In the genomic region with DNA sequence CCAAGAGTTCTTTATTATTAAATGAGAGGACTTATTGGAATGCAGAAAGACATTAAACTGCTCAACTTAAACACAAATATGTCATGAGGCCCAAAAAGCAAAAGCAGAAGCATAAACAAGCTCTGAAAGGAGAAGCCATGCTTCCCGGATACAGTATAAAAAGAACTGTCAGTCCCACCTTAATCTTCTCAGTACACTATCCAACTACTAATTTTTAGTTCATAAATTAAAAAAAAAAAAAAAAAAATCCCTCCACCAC, we compare ENCODE assay signal across 2 cellular contexts.
TF ChIP-seq lines count a peak whose summit lies in the region.

No MANE protein-coding gene starts in this region.

TF ChIP-seq in SK-N-SH, 30 proteins besides CTCF, POLR2A, EP300 and RAD21:
- TF ChIP-seq USF2 (IDR thresholded peaks at IDR 0.05; ENCODE audit: borderline replicate concordance, low read depth, low read length) (no peak), TEAD4 (IDR thresholded peaks at IDR 0.05; ENCODE audit: borderline replicate concordance, insufficient read depth) (no peak), NRF1 (IDR thresholded peaks at IDR 0.05; ENCODE audit: low read depth, low read length) (no peak), MXI1 (IDR thresholded peaks at IDR 0.05; ENCODE audit: low read depth, low read length) (no peak), MAX (IDR thresholded peaks at IDR 0.05; ENCODE audit: low read depth) (no peak), ELF1 (IDR thresholded peaks at IDR 0.05) (no peak), POLR2AphosphoS5 (IDR thresholded peaks at IDR 0.05; ENCODE audit: low read depth, low read length) (no peak), MEF2A (IDR thresholded peaks at IDR 0.05; ENCODE audit: borderline replicate concordance, low read depth) (no peak), GATA2 (CRISPR knock-in tag; IDR thresholded peaks at IDR 0.05) (no peak), ZBTB33 (IDR thresholded peaks at IDR 0.05; ENCODE audit: borderline replicate concordance, low read depth) (no peak), REST (IDR thresholded peaks at IDR 0.05; ENCODE audit: low read depth, low read length) (no peak), RXRA (IDR thresholded peaks at IDR 0.05; ENCODE audit: borderline replicate concordance, low read depth) (no peak), FOSL2 (IDR thresholded peaks at IDR 0.05; ENCODE audit: borderline replicate concordance, low read depth) (no peak), YY1 (IDR thresholded peaks at IDR 0.05; ENCODE audit: low read depth) (no peak)
- TF ChIP-seq, protein P1, sequence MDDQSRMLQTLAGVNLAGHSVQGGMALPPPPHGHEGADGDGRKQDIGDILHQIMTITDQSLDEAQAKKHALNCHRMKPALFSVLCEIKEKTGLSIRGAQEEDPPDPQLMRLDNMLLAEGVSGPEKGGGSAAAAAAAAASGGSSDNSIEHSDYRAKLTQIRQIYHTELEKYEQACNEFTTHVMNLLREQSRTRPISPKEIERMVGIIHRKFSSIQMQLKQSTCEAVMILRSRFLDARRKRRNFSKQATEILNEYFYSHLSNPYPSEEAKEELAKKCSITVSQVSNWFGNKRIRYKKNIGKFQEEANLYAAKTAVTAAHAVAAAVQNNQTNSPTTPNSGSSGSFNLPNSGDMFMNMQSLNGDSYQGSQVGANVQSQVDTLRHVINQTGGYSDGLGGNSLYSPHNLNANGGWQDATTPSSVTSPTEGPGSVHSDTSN (IDR thresholded peaks at IDR 0.05), result no peak
- TF ChIP-seq, protein P2, sequence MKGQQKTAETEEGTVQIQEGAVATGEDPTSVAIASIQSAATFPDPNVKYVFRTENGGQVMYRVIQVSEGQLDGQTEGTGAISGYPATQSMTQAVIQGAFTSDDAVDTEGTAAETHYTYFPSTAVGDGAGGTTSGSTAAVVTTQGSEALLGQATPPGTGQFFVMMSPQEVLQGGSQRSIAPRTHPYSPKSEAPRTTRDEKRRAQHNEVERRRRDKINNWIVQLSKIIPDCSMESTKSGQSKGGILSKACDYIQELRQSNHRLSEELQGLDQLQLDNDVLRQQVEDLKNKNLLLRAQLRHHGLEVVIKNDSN (IDR thresholded peaks at IDR 0.05; ENCODE audit: borderline replicate concordance, low read depth), result no peak
- TF ChIP-seq, protein P3, sequence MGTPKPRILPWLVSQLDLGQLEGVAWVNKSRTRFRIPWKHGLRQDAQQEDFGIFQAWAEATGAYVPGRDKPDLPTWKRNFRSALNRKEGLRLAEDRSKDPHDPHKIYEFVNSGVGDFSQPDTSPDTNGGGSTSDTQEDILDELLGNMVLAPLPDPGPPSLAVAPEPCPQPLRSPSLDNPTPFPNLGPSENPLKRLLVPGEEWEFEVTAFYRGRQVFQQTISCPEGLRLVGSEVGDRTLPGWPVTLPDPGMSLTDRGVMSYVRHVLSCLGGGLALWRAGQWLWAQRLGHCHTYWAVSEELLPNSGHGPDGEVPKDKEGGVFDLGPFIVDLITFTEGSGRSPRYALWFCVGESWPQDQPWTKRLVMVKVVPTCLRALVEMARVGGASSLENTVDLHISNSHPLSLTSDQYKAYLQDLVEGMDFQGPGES (IDR thresholded peaks at IDR 0.05; ENCODE audit: low read depth, low read length), result no peak

TF ChIP-seq in SK-N-SH treated with all-trans-retinoic acid at 6 μM for 48 hours, 23 proteins besides CTCF, POLR2A, EP300 and RAD21 (continued from another document):
- TF ChIP-seq GLIS3 (CRISPR knock-in tag; IDR thresholded peaks at IDR 0.05) (no peak), ZFP30 (CRISPR knock-in tag; IDR thresholded peaks at IDR 0.05) (no peak)
- TF ChIP-seq, protein P4, sequence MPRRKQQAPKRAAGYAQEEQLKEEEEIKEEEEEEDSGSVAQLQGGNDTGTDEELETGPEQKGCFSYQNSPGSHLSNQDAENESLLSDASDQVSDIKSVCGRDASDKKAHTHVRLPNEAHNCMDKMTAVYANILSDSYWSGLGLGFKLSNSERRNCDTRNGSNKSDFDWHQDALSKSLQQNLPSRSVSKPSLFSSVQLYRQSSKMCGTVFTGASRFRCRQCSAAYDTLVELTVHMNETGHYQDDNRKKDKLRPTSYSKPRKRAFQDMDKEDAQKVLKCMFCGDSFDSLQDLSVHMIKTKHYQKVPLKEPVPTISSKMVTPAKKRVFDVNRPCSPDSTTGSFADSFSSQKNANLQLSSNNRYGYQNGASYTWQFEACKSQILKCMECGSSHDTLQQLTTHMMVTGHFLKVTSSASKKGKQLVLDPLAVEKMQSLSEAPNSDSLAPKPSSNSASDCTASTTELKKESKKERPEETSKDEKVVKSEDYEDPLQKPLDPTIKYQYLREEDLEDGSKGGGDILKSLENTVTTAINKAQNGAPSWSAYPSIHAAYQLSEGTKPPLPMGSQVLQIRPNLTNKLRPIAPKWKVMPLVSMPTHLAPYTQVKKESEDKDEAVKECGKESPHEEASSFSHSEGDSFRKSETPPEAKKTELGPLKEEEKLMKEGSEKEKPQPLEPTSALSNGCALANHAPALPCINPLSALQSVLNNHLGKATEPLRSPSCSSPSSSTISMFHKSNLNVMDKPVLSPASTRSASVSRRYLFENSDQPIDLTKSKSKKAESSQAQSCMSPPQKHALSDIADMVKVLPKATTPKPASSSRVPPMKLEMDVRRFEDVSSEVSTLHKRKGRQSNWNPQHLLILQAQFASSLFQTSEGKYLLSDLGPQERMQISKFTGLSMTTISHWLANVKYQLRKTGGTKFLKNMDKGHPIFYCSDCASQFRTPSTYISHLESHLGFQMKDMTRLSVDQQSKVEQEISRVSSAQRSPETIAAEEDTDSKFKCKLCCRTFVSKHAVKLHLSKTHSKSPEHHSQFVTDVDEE (CRISPR knock-in tag; IDR thresholded peaks at IDR 0.05), result no peak
